Comparison of ENCODE assay signal across 9 cellular contexts in genomic region chr10:103181244-103181643, GRCh38. TPM values are rescaled to one million over a fixed set of nuclear protein-coding genes. Genes with fewer than 3 reads are reported as not detected.
DNase-seq lines count a peak whose midpoint lies in the region; ATAC-seq, FAIRE-seq and TF ChIP-seq lines count a peak whose summit lies in the region.
"Had no signal": no experiment of that assay in that cellular context is flagged by ENCODE, and none has a peak within 500 bp of the region (broad histone marks: within the 10 kb centered on the region; RNA-seq: fewer than 3 reads in every experiment).

No MANE protein-coding gene starts in this region.

- FAIRE-seq in GM12878 (lab: Jason Lieb, UNC), result peak; percentile 44

- H3K27ac ChIP-seq in right atrium auricular region (no peak overlapping the region), GM12878 (ENCODE audit: control insufficient read depth, insufficient read depth) (peak overlapping the region; percentile 63), tibial artery (peak overlapping the region; percentile 23 to 59)
- no peak overlapping the region for H3K27ac ChIP-seq in CD8-positive, alpha-beta T cell (ENCODE audit: low read depth, low read length)

- ATAC-seq in Right ventricle myocardium inferior, result peak; percentile 75
- ATAC-seq in GM12878, result peak; percentile 83
- ATAC-seq in CD8-positive, alpha-beta T cell, result no peak
- ATAC-seq in GM21528 (IDR thresholded peaks at IDR 0.05; ENCODE audit: low FRiP score, unreplicated experiment), result no peak

- POLR2A ChIA-PET in GM12878 (lab: Charles Lee), result interaction anchor here (6.4 kb wide), 1 partner anchor 11 kb away, joined by 59 read pairs; the partner anchor contains the start of gene NT5C2
- POLR2A ChIA-PET in CD8-positive, alpha-beta T cell (lab: Charles Lee), result no interaction called here

- SMC1A ChIA-PET in GM12878 (lab: Charles Lee; ENCODE audit: uncharacterized antibody, unreplicated experiment), result interaction anchor here (1.1 to 7.9 kb wide), 2 partner anchors 10 to 14 kb away, joined by 3 to 68 read pairs; partner anchors contain the start of gene NT5C2

- H3K27me3 Mint-ChIP-seq in CD8-positive, alpha-beta T cell (ENCODE audit: low read depth), result no peaks in the 10 kb centered on the region

- no peak overlapping the region for H3K4me3 Mint-ChIP-seq in CD8-positive, alpha-beta T cell

- H3K36me3 ChIP-seq in right atrium auricular region (peaks cover 35% of the 10 kb centered on the region), GM12878 (ENCODE audit: control insufficient read depth in 2 of 2, insufficient read depth in 2 of 2, low read length in 1 of 2) (peaks cover 0 to 4% of the 10 kb centered on the region in 2 experiments; a peak in 2 of 4 replicates), tibial artery (peaks cover 10 to 29% (median 16%) of the 10 kb centered on the region in 3 donors)
- no peaks in the 10 kb centered on the region for H3K36me3 ChIP-seq in CD8-positive, alpha-beta T cell (ENCODE audit: insufficient read depth, low read length)

- intact Hi-C loops in Right ventricle myocardium inferior (cut with DNase I), result no loop called here
- intact Hi-C loops in GM12878 (cut with micrococcal nuclease; ENCODE audit: unreplicated experiment), result no loop called here
- intact Hi-C loops in tibial artery (cut with DNase I; ENCODE audit: low total_unique reads), result no loop called here
- intact Hi-C loops in CD8-positive, alpha-beta T cell (cut with DNase I, micrococcal nuclease), result no loop called here

- peaks cover 74% of the 10 kb centered on the region for H3K79me2 ChIP-seq in GM12878 (ENCODE audit: control insufficient read depth, insufficient read depth, low read length)

- H3K4me2 ChIP-seq in GM12878 (ENCODE audit: control insufficient read depth, insufficient read depth), result peak overlapping the region; percentile 45

- H3K9ac ChIP-seq in GM12878 (ENCODE audit: control insufficient read depth, insufficient read depth, low read length), result no peak overlapping the region

- DNase-seq in Right ventricle myocardium inferior (ENCODE audit: missing footprints), result no peak
- DNase-seq in right atrium auricular region (ENCODE audit: low spot score), result no peak
- peak; percentile 72 for DNase-seq in KG1 (lab: John Stamatoyannopoulos, UW)
- peak; percentile 45 for DNase-seq in GM12878 (ENCODE audit: low read depth, low spot score)
- DNase-seq in tibial artery, result no peak
- DNase-seq in CD8-positive, alpha-beta T cell, result no peak
- no peak for DNase-seq in mesenteric fat pad (ENCODE audit: low spot score)
- DNase-seq: IMR-90 had no signal

- 68% methylated on average over 4 of the region's 4 CpGs for WGBS in GM12878 (ENCODE audit: insufficient coverage, insufficient replicate concordance, low lambda C conversion rate, missing lambda C conversion rate)

- no peak for TF ChIP-seq RAD21 in GM12878 (IDR thresholded peaks at IDR 0.05; ENCODE audit: insufficient read depth, low read depth, low read length)

- H3K27me3 ChIP-seq in right atrium auricular region (no peaks in the 10 kb centered on the region), GM12878 (replicated peaks in 1 of 2; ENCODE audit: control insufficient read depth in 2 of 2, insufficient read depth in 2 of 2, low read length in 1 of 2) (no peaks in the 10 kb centered on the region), tibial artery (no peaks in the 10 kb centered on the region)
- H3K27me3 ChIP-seq in CD8-positive, alpha-beta T cell (ENCODE audit: insufficient read depth, low read length), result no peaks in the 10 kb centered on the region

- H3K9me3 Mint-ChIP-seq in CD8-positive, alpha-beta T cell, result no peaks in the 10 kb centered on the region

- no peak for TF ChIP-seq POLR2A in GM12878 (IDR thresholded peaks at IDR 0.05; ENCODE audit: low read depth, low read length)

- in situ Hi-C loops in GM12878 (cut with MboI), result no loop called here

- no peak for TF ChIP-seq CTCF in right atrium auricular region (IDR thresholded peaks at IDR 0.05)
- TF ChIP-seq CTCF in GM12878 (IDR thresholded peaks at IDR 0.05 in 2 of 3, conservative IDR thresholded peaks at IDR 0.05 in 1 of 3; ENCODE audit: control insufficient read depth in 2 of 3, extremely low read depth in 1 of 3, insufficient read depth in 1 of 3, low read depth in 3 of 3, low read length in 3 of 3), result no peak
- no peak for TF ChIP-seq CTCF in tibial artery (IDR thresholded peaks at IDR 0.05)
- TF ChIP-seq CTCF in CD8-positive, alpha-beta T cell (IDR thresholded peaks at IDR 0.05), result no peak

- H3K36me3 Mint-ChIP-seq in CD8-positive, alpha-beta T cell, result peaks cover 48% of the 10 kb centered on the region

- H3K4me3 ChIP-seq in right atrium auricular region (no peak overlapping the region), GM12878 (no peak overlapping the region), tibial artery (no peak overlapping the region)
- no peak overlapping the region for H3K4me3 ChIP-seq in CD8-positive, alpha-beta T cell (ENCODE audit: low read depth, low read length)

- CTCF ChIA-PET in GM12878 (lab: Yijun Ruan, JAX), result interaction anchor here (1.5 kb wide), 1 partner anchor 41 kb away, joined by 4 read pairs; no protein-coding TSS in a partner anchor
- CTCF ChIA-PET in CD8-positive, alpha-beta T cell (lab: Charles Lee), result no interaction called here

- H3K4me1 Mint-ChIP-seq in CD8-positive, alpha-beta T cell (ENCODE audit: low read depth), result peaks cover 53% of the 10 kb centered on the region

- no peak overlapping the region for H3K27ac Mint-ChIP-seq in CD8-positive, alpha-beta T cell

- H3K4me1 ChIP-seq in right atrium auricular region, result peaks cover 0 to 37% of the 10 kb centered on the region in 2 donors
- H3K4me1 ChIP-seq in GM12878 (ENCODE audit: control insufficient read depth, insufficient read depth, low read length), result peaks cover 14% of the 10 kb centered on the region
- H3K4me1 ChIP-seq in tibial artery, result peaks cover 0 to 87% (median 41%) of the 10 kb centered on the region in 4 donors
- H3K4me1 ChIP-seq in CD8-positive, alpha-beta T cell (ENCODE audit: insufficient read depth, low read length), result peaks cover 18% of the 10 kb centered on the region

- no TSS peak for BruUV-seq in GM12878 (replicated peaks; lab: Mats Ljungman, UMichigan)

- no peaks in the 10 kb centered on the region for H4K20me1 ChIP-seq in GM12878 (ENCODE audit: control insufficient read depth, insufficient read depth)

- RAD21 ChIA-PET in GM12878 (lab: Charles Lee; ENCODE audit: unreplicated experiment), result interaction anchor here (1.3 to 4.8 kb wide), 2 partner anchors 12 to 264 kb away, joined by 3 to 29 read pairs; partner anchors contain the start of genes CNNM2 and NT5C2

- H3K9me3 ChIP-seq in right atrium auricular region (no peaks in the 10 kb centered on the region), GM12878 (replicated peaks; ENCODE audit: control insufficient read depth, insufficient read depth, low read length) (no peaks in the 10 kb centered on the region), tibial artery (no peaks in the 10 kb centered on the region)
- no peaks in the 10 kb centered on the region for H3K9me3 ChIP-seq in CD8-positive, alpha-beta T cell (ENCODE audit: low read length)

- H2AFZ ChIP-seq in GM12878 (ENCODE audit: control insufficient read depth, low read depth, low read length), result no peak overlapping the region

- peak in 1 of 2 experiments; percentile 44; a peak in 1 of 4 replicates for TF ChIP-seq EP300 in GM12878 (IDR thresholded peaks at IDR 0.05; ENCODE audit: borderline replicate concordance in 1 of 2, control insufficient read depth in 1 of 2, low read depth in 2 of 2, low read length in 2 of 2)

TF ChIP-seq in GM12878, 131 proteins besides CTCF, POLR2A, EP300 and RAD21 (continues in another document):
- TF ChIP-seq IKZF2 (IDR thresholded peaks at IDR 0.05), result peak; percentile 38 to 48; a peak in 2 of 4 replicates
- peak; percentile 89 for TF ChIP-seq TCF12 (IDR thresholded peaks at IDR 0.05; ENCODE audit: low read depth, low read length)
- no peak for TF ChIP-seq PAX8 (IDR thresholded peaks at IDR 0.05)
- TF ChIP-seq, protein P1, sequence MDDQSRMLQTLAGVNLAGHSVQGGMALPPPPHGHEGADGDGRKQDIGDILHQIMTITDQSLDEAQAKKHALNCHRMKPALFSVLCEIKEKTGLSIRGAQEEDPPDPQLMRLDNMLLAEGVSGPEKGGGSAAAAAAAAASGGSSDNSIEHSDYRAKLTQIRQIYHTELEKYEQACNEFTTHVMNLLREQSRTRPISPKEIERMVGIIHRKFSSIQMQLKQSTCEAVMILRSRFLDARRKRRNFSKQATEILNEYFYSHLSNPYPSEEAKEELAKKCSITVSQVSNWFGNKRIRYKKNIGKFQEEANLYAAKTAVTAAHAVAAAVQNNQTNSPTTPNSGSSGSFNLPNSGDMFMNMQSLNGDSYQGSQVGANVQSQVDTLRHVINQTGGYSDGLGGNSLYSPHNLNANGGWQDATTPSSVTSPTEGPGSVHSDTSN (IDR thresholded peaks at IDR 0.05; ENCODE audit: insufficient replicate concordance, low read depth, low read length), result peak; percentile 41
- no peak for TF ChIP-seq BHLHE40 (IDR thresholded peaks at IDR 0.05; ENCODE audit: borderline replicate concordance in 1 of 2, low read depth in 2 of 2, low read length in 1 of 2)
- TF ChIP-seq ZBED1 (IDR thresholded peaks at IDR 0.05; ENCODE audit: borderline replicate concordance), result no peak

RNA-seq across cellular contexts. Expression of gene NT5C2, which starts 11.8 kb away (rescaled TPM):
- total RNA-seq in Right ventricle myocardium inferior (52.3 TPM), right atrium auricular region (10 to 100 TPM; 28.5 to 32.7 TPM), GM12878 (2014; rRNA removed) (54.4 and 64.7 TPM in 2 replicates), GM12878 (2014; rRNA removed; fragmentation: Illumina TruSeq; extraction: Trizol) (45.7 and 49.0 TPM in 2 replicates), GM12878 (2021) (43.2 and 48.5 TPM in 2 replicates), mesenteric fat pad (56.5 TPM)
- 157 and 185 TPM in 2 replicates for total RNA-seq in GM12878 (2013; cell fraction: nucleolus; rRNA removed)
- 23.2 TPM for polyA plus RNA-seq in GM12878 (2011; ENCODE audit: low read depth)
- polyA plus RNA-seq in GM12878 (2011; rRNA removed) (70.1 and 94.8 TPM in 2 replicates), GM12878 (2014; fragmentation: Illumina TruSeq; extraction: Trizol) (66.8 and 78.2 TPM in 2 replicates), GM12878 (2014; fragmentation: Nextera tagmentation; extraction: Ambion mirVana) (10 to 100 TPM; 15.8 to 22.3 TPM), GM12878 (2014; rRNA removed) (50.5 and 57.5 TPM in 2 replicates), GM12878 (2016; fragmentation: Nextera tagmentation; extraction: Ambion mirVana) (10 to 100 TPM; 61.4 to 68.4 TPM)
- polyA plus RNA-seq in GM12878 (2011; cell fraction: cytosol; rRNA removed), result 33.0 and 40.1 TPM in 2 replicates
- polyA plus RNA-seq in GM12878 (2011; cell fraction: nucleus; rRNA removed), result 70.9 and 82.5 TPM in 2 replicates
- 32.3 and 38.2 TPM in 2 replicates for polyA plus RNA-seq in GM12878 (2012)
- 44.7 and 45.5 TPM in 2 replicates for polyA minus RNA-seq in GM12878 (2011; rRNA and poly(A)+ RNA removed)
- 18.2 and 18.7 TPM in 2 replicates for polyA minus RNA-seq in GM12878 (2011; cell fraction: cytosol; rRNA and poly(A)+ RNA removed)
- 35.0 and 39.2 TPM in 2 replicates for polyA minus RNA-seq in GM12878 (2011; cell fraction: nucleus; rRNA and poly(A)+ RNA removed)
- 10 to 100 TPM; 50.5 to 54.6 TPM for total RNA-seq in CD8-positive, alpha-beta T cell

Comparison
In these comparisons a context has a peak if more than half of its experiments do, and no peak if none do; other contexts are left out.
1. ATAC-seq: peak in Right ventricle myocardium inferior (single experiment) and GM12878 (single experiment); none in CD8-positive, alpha-beta T cell (single experiment) and GM21528 (single experiment).
2. DNase-seq: peak in KG1 (single experiment) and GM12878 (single experiment); none in Right ventricle myocardium inferior (single experiment), right atrium auricular region (single experiment), tibial artery (0 of 2), CD8-positive, alpha-beta T cell (0 of 7) and mesenteric fat pad (single experiment).
3. H3K27ac ChIP-seq: peak in GM12878 (single experiment) and tibial artery (2 of 2); none in right atrium auricular region (0 of 2) and CD8-positive, alpha-beta T cell (single experiment).